In genomic region chrX:41275661-41276609, GRCh38 we compare ENCODE assay signal across 1 cellular context.
TF ChIP-seq lines count a peak whose summit lies in the region.

No MANE protein-coding gene starts in this region.

TF ChIP-seq in K562, 482 proteins besides CTCF, POLR2A, EP300 and RAD21 (continued from another document):
- TF ChIP-seq ZNF512 (tag; IDR thresholded peaks at IDR 0.05) (0 out of 2 replicates have a peak, but pooled peaks have one; percentile 17), NR4A1 (CRISPR knock-in tag; IDR thresholded peaks at IDR 0.05) (no peak), NR4A1 (tag; IDR thresholded peaks at IDR 0.05) (no peak), ZNF324 (CRISPR knock-in tag; IDR thresholded peaks at IDR 0.05) (no peak), ZBTB26 (CRISPR knock-in tag; IDR thresholded peaks at IDR 0.05) (no peak), ELF1 (tag; IDR thresholded peaks at IDR 0.05) (no peak), ZFP36 (IDR thresholded peaks at IDR 0.05; ENCODE audit: low read depth, low read length, partially characterized antibody) (no peak), RB1 (IDR thresholded peaks at IDR 0.05; ENCODE audit: low read depth) (0 out of 2 replicates have a peak, but pooled peaks have one; percentile 19), ZBTB7A (IDR thresholded peaks at IDR 0.05; ENCODE audit: borderline replicate concordance, control insufficient read depth, low read depth, low read length) (peak; percentile 64; the same call in 1 of the 2 replicates), KHSRP (IDR thresholded peaks at IDR 0.05) (no peak), ARID2 (IDR thresholded peaks at IDR 0.05) (peak; percentile 18; the same call in 1 of the 2 replicates), ZNF263 (CRISPR knock-in tag; IDR thresholded peaks at IDR 0.05; ENCODE audit: borderline replicate concordance) (peak; percentile 78), NBN (IDR thresholded peaks at IDR 0.05; ENCODE audit: low read depth) (no peak), BHLHE40 (IDR thresholded peaks at IDR 0.05; ENCODE audit: low read length) (no peak), TFAP4 (CRISPR knock-in tag; IDR thresholded peaks at IDR 0.05; ENCODE audit: borderline replicate concordance) (0 out of 2 replicates have a peak, but pooled peaks have one; percentile 15), STAG1 (CRISPR knock-in tag; IDR thresholded peaks at IDR 0.05; ENCODE audit: borderline replicate concordance) (peak; percentile 83), YY1 (IDR thresholded peaks at IDR 0.05; ENCODE audit: borderline replicate concordance in 1 of 3, control insufficient read depth in 1 of 3, extremely low read depth in 1 of 3, insufficient read depth in 3 of 3, insufficient read length in 1 of 3, insufficient replicate concordance in 2 of 3, low read depth in 1 of 3, low read length in 2 of 3) (peak in 1 of 3 experiments; percentile 26), CHD1 (IDR thresholded peaks at IDR 0.05; ENCODE audit: low read length) (no peak), ZNF431 (CRISPR knock-in tag; IDR thresholded peaks at IDR 0.05) (no peak), POU5F1 (IDR thresholded peaks at IDR 0.05; ENCODE audit: borderline replicate concordance, low read depth, low read length, partially characterized antibody) (no peak), RFX5 (IDR thresholded peaks at IDR 0.05; ENCODE audit: low read depth, low read length) (no peak), CC2D1A (IDR thresholded peaks at IDR 0.05) (peak; percentile 53; the same call in 1 of the 2 replicates), MAZ (CRISPR knock-in tag; conservative IDR thresholded peaks at IDR 0.05 in 1 of 2, IDR thresholded peaks at IDR 0.05 in 1 of 2) (0 out of 4 replicates have a peak, but pooled peaks of 1 of the 2 experiments have one; percentile 19)
- TF ChIP-seq, protein P1, sequence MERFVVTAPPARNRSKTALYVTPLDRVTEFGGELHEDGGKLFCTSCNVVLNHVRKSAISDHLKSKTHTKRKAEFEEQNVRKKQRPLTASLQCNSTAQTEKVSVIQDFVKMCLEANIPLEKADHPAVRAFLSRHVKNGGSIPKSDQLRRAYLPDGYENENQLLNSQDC (CRISPR knock-in tag; IDR thresholded peaks at IDR 0.05) = no peak
- TF ChIP-seq, protein P2, sequence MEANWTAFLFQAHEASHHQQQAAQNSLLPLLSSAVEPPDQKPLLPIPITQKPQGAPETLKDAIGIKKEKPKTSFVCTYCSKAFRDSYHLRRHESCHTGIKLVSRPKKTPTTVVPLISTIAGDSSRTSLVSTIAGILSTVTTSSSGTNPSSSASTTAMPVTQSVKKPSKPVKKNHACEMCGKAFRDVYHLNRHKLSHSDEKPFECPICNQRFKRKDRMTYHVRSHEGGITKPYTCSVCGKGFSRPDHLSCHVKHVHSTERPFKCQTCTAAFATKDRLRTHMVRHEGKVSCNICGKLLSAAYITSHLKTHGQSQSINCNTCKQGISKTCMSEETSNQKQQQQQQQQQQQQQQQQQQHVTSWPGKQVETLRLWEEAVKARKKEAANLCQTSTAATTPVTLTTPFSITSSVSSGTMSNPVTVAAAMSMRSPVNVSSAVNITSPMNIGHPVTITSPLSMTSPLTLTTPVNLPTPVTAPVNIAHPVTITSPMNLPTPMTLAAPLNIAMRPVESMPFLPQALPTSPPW (CRISPR knock-in tag; IDR thresholded peaks at IDR 0.05) = peak; percentile 12; the same call in 1 of the 2 replicates
- TF ChIP-seq, protein P3, sequence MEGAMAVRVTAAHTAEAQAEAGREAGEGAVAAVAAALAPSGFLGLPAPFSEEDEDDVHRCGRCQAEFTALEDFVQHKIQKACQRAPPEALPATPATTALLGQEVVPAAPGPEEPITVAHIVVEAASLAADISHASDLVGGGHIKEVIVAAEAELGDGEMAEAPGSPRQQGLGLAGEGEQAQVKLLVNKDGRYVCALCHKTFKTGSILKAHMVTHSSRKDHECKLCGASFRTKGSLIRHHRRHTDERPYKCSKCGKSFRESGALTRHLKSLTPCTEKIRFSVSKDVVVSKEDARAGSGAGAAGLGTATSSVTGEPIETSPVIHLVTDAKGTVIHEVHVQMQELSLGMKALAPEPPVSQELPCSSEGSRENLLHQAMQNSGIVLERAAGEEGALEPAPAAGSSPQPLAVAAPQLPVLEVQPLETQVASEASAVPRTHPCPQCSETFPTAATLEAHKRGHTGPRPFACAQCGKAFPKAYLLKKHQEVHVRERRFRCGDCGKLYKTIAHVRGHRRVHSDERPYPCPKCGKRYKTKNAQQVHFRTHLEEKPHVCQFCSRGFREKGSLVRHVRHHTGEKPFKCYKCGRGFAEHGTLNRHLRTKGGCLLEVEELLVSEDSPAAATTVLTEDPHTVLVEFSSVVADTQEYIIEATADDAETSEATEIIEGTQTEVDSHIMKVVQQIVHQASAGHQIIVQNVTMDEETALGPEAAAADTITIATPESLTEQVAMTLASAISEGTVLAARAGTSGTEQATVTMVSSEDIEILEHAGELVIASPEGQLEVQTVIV (CRISPR knock-in tag; IDR thresholded peaks at IDR 0.05; ENCODE audit: borderline replicate concordance) = no peak
- TF ChIP-seq, protein P4, sequence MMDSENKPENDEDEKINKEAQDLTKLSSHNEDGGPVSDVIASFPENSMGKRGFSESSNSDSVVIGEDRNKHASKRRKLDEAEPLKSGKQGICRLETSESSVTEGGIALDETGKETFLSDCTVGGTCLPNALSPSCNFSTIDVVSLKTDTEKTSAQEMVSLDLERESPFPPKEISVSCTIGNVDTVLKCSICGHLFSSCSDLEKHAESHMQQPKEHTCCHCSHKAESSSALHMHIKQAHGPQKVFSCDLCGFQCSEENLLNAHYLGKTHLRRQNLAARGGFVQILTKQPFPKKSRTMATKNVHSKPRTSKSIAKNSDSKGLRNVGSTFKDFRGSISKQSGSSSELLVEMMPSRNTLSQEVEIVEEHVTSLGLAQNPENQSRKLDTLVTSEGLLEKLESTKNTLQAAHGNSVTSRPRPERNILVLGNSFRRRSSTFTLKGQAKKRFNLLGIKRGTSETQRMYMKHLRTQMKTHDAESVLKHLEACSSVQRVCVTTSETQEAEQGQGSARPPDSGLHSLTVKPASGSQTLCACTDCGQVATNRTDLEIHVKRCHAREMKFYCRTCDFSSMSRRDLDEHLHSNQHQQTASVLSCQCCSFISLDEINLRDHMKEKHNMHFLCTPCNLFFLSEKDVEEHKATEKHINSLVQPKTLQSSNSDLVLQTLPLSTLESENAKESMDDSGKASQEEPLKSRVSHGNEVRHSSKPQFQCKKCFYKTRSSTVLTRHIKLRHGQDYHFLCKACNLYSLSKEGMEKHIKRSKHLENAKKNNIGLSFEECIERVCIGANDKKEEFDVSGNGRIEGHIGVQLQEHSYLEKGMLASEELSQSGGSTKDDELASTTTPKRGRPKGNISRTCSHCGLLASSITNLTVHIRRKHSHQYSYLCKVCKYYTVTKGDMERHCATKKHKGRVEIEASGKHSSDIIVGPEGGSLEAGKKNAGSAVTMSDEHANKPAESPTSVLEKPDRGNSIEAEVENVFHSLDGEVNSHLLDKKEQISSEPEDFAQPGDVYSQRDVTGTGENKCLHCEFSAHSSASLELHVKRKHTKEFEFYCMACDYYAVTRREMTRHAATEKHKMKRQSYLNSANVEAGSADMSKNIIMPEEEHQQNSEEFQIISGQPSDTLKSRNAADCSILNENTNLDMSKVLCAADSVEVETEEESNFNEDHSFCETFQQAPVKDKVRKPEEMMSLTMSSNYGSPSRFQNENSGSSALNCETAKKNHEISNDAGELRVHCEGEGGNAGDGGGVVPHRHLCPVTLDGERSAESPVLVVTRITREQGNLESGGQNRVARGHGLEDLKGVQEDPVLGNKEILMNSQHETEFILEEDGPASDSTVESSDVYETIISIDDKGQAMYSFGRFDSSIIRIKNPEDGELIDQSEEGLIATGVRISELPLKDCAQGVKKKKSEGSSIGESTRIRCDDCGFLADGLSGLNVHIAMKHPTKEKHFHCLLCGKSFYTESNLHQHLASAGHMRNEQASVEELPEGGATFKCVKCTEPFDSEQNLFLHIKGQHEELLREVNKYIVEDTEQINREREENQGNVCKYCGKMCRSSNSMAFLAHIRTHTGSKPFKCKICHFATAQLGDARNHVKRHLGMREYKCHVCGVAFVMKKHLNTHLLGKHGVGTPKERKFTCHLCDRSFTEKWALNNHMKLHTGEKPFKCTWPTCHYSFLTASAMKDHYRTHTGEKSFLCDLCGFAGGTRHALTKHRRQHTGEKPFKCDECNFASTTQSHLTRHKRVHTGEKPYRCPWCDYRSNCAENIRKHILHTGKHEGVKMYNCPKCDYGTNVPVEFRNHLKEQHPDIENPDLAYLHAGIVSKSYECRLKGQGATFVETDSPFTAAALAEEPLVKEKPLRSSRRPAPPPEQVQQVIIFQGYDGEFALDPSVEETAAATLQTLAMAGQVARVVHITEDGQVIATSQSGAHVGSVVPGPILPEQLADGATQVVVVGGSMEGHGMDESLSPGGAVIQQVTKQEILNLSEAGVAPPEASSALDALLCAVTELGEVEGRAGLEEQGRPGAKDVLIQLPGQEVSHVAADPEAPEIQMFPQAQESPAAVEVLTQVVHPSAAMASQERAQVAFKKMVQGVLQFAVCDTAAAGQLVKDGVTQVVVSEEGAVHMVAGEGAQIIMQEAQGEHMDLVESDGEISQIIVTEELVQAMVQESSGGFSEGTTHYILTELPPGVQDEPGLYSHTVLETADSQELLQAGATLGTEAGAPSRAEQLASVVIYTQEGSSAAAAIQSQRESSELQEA (IDR thresholded peaks at IDR 0.05; ENCODE audit: low read depth) = no peak
- TF ChIP-seq, protein P5, sequence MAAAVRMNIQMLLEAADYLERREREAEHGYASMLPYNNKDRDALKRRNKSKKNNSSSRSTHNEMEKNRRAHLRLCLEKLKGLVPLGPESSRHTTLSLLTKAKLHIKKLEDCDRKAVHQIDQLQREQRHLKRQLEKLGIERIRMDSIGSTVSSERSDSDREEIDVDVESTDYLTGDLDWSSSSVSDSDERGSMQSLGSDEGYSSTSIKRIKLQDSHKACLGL (CRISPR knock-in tag; IDR thresholded peaks at IDR 0.05; ENCODE audit: borderline replicate concordance, poor library complexity, severe bottlenecking) = no peak
- TF ChIP-seq, protein P6, sequence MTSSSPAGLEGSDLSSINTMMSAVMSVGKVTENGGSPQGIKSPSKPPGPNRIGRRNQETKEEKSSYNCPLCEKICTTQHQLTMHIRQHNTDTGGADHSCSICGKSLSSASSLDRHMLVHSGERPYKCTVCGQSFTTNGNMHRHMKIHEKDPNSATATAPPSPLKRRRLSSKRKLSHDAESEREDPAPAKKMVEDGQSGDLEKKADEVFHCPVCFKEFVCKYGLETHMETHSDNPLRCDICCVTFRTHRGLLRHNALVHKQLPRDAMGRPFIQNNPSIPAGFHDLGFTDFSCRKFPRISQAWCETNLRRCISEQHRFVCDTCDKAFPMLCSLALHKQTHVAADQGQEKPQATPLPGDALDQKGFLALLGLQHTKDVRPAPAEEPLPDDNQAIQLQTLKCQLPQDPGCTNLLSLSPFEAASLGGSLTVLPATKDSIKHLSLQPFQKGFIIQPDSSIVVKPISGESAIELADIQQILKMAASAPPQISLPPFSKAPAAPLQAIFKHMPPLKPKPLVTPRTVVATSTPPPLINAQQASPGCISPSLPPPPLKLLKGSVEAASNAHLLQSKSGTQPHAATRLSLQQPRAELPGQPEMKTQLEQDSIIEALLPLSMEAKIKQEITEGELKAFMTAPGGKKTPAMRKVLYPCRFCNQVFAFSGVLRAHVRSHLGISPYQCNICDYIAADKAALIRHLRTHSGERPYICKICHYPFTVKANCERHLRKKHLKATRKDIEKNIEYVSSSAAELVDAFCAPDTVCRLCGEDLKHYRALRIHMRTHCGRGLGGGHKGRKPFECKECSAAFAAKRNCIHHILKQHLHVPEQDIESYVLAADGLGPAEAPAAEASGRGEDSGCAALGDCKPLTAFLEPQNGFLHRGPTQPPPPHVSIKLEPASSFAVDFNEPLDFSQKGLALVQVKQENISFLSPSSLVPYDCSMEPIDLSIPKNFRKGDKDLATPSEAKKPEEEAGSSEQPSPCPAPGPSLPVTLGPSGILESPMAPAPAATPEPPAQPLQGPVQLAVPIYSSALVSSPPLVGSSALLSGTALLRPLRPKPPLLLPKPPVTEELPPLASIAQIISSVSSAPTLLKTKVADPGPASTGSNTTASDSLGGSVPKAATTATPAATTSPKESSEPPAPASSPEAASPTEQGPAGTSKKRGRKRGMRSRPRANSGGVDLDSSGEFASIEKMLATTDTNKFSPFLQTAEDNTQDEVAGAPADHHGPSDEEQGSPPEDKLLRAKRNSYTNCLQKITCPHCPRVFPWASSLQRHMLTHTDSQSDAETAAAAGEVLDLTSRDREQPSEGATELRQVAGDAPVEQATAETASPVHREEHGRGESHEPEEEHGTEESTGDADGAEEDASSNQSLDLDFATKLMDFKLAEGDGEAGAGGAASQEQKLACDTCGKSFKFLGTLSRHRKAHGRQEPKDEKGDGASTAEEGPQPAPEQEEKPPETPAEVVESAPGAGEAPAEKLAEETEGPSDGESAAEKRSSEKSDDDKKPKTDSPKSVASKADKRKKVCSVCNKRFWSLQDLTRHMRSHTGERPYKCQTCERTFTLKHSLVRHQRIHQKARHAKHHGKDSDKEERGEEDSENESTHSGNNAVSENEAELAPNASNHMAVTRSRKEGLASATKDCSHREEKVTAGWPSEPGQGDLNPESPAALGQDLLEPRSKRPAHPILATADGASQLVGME (CRISPR knock-in tag; IDR thresholded peaks at IDR 0.05) = no peak
- TF ChIP-seq, protein P7, sequence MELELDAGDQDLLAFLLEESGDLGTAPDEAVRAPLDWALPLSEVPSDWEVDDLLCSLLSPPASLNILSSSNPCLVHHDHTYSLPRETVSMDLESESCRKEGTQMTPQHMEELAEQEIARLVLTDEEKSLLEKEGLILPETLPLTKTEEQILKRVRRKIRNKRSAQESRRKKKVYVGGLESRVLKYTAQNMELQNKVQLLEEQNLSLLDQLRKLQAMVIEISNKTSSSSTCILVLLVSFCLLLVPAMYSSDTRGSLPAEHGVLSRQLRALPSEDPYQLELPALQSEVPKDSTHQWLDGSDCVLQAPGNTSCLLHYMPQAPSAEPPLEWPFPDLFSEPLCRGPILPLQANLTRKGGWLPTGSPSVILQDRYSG (tag; conservative IDR thresholded peaks at IDR 0.05; ENCODE audit: low read depth) = no peak
TF ChIP-seq in K562: peak in this region for 13.
